ENCODE assay signal across 6 cellular contexts in the genomic region with DNA sequence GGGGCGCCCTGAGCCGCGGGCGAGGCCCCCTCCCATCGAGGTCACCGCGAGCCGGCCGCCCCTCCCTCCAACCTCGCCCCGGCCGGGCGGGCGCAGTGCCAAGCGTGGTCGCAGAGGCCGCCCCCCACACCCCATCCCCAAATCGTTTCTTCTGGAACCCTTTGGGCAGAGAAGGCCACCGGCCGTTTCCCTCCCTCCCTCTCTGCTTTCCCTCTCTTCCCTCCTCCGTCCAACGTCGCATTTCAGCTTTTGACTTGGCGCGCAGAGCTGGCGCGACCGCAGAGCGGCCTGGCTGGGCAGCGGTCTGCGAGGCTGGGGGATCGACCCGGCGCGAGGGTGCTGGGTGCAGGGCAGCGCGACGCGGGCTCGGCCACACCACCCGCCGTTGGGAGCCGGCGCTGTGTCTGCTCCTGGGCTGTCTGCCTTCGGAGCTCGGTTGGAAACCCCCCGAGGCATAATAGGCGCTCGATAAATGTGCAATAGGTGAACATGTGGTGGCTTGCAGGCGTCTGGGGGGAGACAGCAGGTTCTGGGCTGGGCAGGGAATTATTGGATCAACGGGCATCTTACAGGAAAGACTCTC. TPM values are rescaled to one million over a fixed set of nuclear protein-coding genes. Genes with fewer than 3 reads are reported as not detected.
DNase-seq lines count a peak whose midpoint lies in the region; ATAC-seq and TF ChIP-seq lines count a peak whose summit lies in the region.

No MANE protein-coding gene starts in this region.

- TF ChIP-seq POLR2A in heart left ventricle (IDR thresholded peaks at IDR 0.05) = no peak

- intact Hi-C loops in heart left ventricle (cut with DNase I) = no loop called here

- peaks cover 9% of the 10 kb centered on the region for H3K27me3 Mint-ChIP-seq in type B pancreatic cell

- 0 to 1% (median 1%) methylated on average over 14 to 51 of the region's 51 CpGs for WGBS in heart left ventricle, 4 donors

- H3K27ac ChIP-seq in heart left ventricle = peak overlapping the region in 5 of 12 donors; percentile 20 to 66 (median 55)

- DNase-seq in NT2/D1 (ENCODE audit: low read depth, low spot score) = no peak
- DNase-seq in heart left ventricle = peak in 1 of 5 donors; percentile 58
- no peak for DNase-seq in type B pancreatic cell (ENCODE audit: extremely low spot score, unreplicated experiment)
- DNase-seq in COLO829 (ENCODE audit: low spot score) = no peak
- DNase-seq in hippocampal formation (lab: John Stamatoyannopoulos, UW) = no peak

- H3K4me1 ChIP-seq in NT2/D1 (ENCODE audit: insufficient read depth, insufficient read length) (peaks cover 52% of the 10 kb centered on the region), heart left ventricle (peaks cover 6 to 47% (median 29%) of the 10 kb centered on the region in 12 donors)

- ATAC-seq in heart left ventricle = peak in 2 of 4 donors; percentile 9 to 10

- H3K36me3 ChIP-seq in NT2/D1 (ENCODE audit: insufficient read depth, insufficient read length, low read length) = peaks cover 22% of the 10 kb centered on the region
- H3K36me3 ChIP-seq in heart left ventricle = no peaks in the 10 kb centered on the region

- H3K9me3 Mint-ChIP-seq in type B pancreatic cell = no peaks in the 10 kb centered on the region

- H3K4me3 ChIP-seq in GM12875 (ENCODE audit: low read depth, low read length) = peak overlapping the region; percentile 53
- peak overlapping the region; percentile 49 for H3K4me3 ChIP-seq in NT2/D1 (ENCODE audit: insufficient read length, low read depth)
- peak overlapping the region; percentile 22 to 72 (median 57) for H3K4me3 ChIP-seq in heart left ventricle

- H3K9me3 ChIP-seq in NT2/D1 (ENCODE audit: insufficient read depth, low read length) = no peaks in the 10 kb centered on the region
- H3K9me3 ChIP-seq in heart left ventricle = no peaks in the 10 kb centered on the region

- H3K4me1 Mint-ChIP-seq in type B pancreatic cell (ENCODE audit: unreplicated experiment) = peaks cover 10% of the 10 kb centered on the region

- H3K9ac ChIP-seq in NT2/D1 (ENCODE audit: insufficient read length, low read depth) = peak overlapping the region; percentile 95

- H3K4me3 Mint-ChIP-seq in type B pancreatic cell = peak overlapping the region; percentile 78

- H3K36me3 Mint-ChIP-seq in type B pancreatic cell = no peaks in the 10 kb centered on the region

- TF ChIP-seq CTCF in GM12875 (IDR thresholded peaks at IDR 0.05; ENCODE audit: borderline replicate concordance, insufficient read depth, low read depth, low read length) = no peak
- no peak for TF ChIP-seq CTCF in heart left ventricle (IDR thresholded peaks at IDR 0.05)
- no peak for TF ChIP-seq CTCF in type B pancreatic cell (conservative IDR thresholded peaks at IDR 0.05)

- H3K27me3 ChIP-seq in NT2/D1 (ENCODE audit: insufficient read depth, insufficient read length) (peaks cover 18% of the 10 kb centered on the region), heart left ventricle (peaks cover 9 to 62% (median 29%) of the 10 kb centered on the region in 9 donors)

- peak overlapping the region; percentile 31 for H3K27ac Mint-ChIP-seq in type B pancreatic cell

RNA-seq across cellular contexts. Expression of a gene that starts 2.9 kb away (rescaled TPM):
- total RNA-seq in heart left ventricle (under 1 TPM in 6 of 9 donors, not detected in 3; 0.09 to 0.50 (median 0.20) TPM), type B pancreatic cell (ENCODE audit: low replicate concordance) (1.2 and 4.5 TPM in 2 replicates)
- not detected for polyA plus RNA-seq in heart left ventricle

RNA-seq across cellular contexts. Expression of a gene that starts 6.7 kb away (rescaled TPM):
- total RNA-seq in heart left ventricle (10 to 100 TPM in 8 of 9 donors, 1 to 10 TPM in 1; 8.9 to 19.2 (median 11.9) TPM), type B pancreatic cell (ENCODE audit: low replicate concordance) (15.6 and 22.1 TPM in 2 replicates)
- 1 to 10 TPM; 4.0 to 6.7 TPM for polyA plus RNA-seq in heart left ventricle

RNA-seq across cellular contexts. Expression of a gene that starts 8.3 kb away (rescaled TPM):
- total RNA-seq in heart left ventricle (1 to 10 TPM in 5 of 9 donors, under 1 TPM in 3, not detected in 1; 0.60 to 4.9 (median 1.2) TPM), type B pancreatic cell (ENCODE audit: low replicate concordance) (10.5 and 31.6 TPM in 2 replicates)
- 1 to 10 TPM in 1 of 2 donors, under 1 TPM in 1; 0.46 to 3.1 TPM for polyA plus RNA-seq in heart left ventricle

RNA-seq across cellular contexts. Expression of a gene that starts 39.0 kb away (rescaled TPM):
- total RNA-seq in heart left ventricle = 1 to 10 TPM in 7 of 9 donors, under 1 TPM in 2; 0.67 to 6.0 (median 1.6) TPM
- polyA plus RNA-seq in heart left ventricle = 1 to 10 TPM in 1 of 2 donors, under 1 TPM in 1; 0.38 to 1.6 TPM
- 15.5 and 36.0 TPM in 2 replicates for total RNA-seq in type B pancreatic cell (ENCODE audit: low replicate concordance)

RNA-seq across cellular contexts. Expression of a gene that starts 45.5 kb away (rescaled TPM):
- total RNA-seq in heart left ventricle (100 to 1,000 TPM in 7 of 9 donors, 10 to 100 TPM in 2; 61.6 to 209 (median 129) TPM), type B pancreatic cell (ENCODE audit: low replicate concordance) (155 and 223 TPM in 2 replicates)
- 100 to 1,000 TPM; 132 to 232 TPM for polyA plus RNA-seq in heart left ventricle
